ENCODE assay signal across 9 cellular contexts in genomic region chr12:1530592-1531159, GRCh38.
DNase-seq lines count a peak whose midpoint lies in the region; ATAC-seq and TF ChIP-seq lines count a peak whose summit lies in the region.
"Had no signal": no experiment of that assay in that cellular context is flagged by ENCODE, and none has a peak within 500 bp of the region (broad histone marks: within the 10 kb centered on the region; RNA-seq: fewer than 3 reads in every experiment).

No MANE protein-coding gene starts in this region.

- H3K4me1 Mint-ChIP-seq in central memory CD8-positive, alpha-beta T cell, result peaks cover 31% of the 10 kb centered on the region

- H3K27ac ChIP-seq in cardiac muscle cell (peak overlapping the region; percentile 99), lung (ENCODE audit: low read depth in 1 of 2, low read length in 1 of 2) (no peak overlapping the region), urinary bladder (ENCODE audit: low read depth) (no peak overlapping the region)

- peaks cover 73% of the 10 kb centered on the region for H3K27me3 Mint-ChIP-seq in central memory CD8-positive, alpha-beta T cell

- no peaks in the 10 kb centered on the region for H3K9me3 Mint-ChIP-seq in central memory CD8-positive, alpha-beta T cell

- peak overlapping the region; percentile 93 for H3K4me3 ChIP-seq in cardiac muscle cell
- peak overlapping the region; percentile 17 for H3K4me3 ChIP-seq in lung
- peak overlapping the region; percentile 67 for H3K4me3 ChIP-seq in urinary bladder (ENCODE audit: low read depth, low read length)

- TF ChIP-seq CTCF in cardiac muscle cell (IDR thresholded peaks at IDR 0.05; ENCODE audit: low read depth, low read length) (no peak), lung (IDR thresholded peaks at IDR 0.05; ENCODE audit: control extremely low read depth, extremely low read depth) (no peak)

- H3K27me3 ChIP-seq in cardiac muscle cell, result peaks cover 7% of the 10 kb centered on the region
- no peaks in the 10 kb centered on the region for H3K27me3 ChIP-seq in lung (ENCODE audit: control insufficient read depth, insufficient read depth)

- intact Hi-C loops in Right ventricle myocardium superior (cut with DNase I), result no loop called here

- peaks cover 7% of the 10 kb centered on the region for H3K36me3 ChIP-seq in cardiac muscle cell
- no peaks in the 10 kb centered on the region for H3K36me3 ChIP-seq in lung (ENCODE audit: control insufficient read depth in 2 of 2, insufficient read depth in 2 of 2, low read length in 2 of 2)
- H3K36me3 ChIP-seq in urinary bladder (ENCODE audit: insufficient read depth), result no peaks in the 10 kb centered on the region

- H3K4me3 Mint-ChIP-seq in central memory CD8-positive, alpha-beta T cell, result peak overlapping the region; percentile 79

- ATAC-seq in Right ventricle myocardium superior (ENCODE audit: poor library complexity) (no peak), lung (ENCODE audit: insufficient read depth, low FRiP score) (no peak), HG02885 (IDR thresholded peaks at IDR 0.05; ENCODE audit: poor library complexity, unreplicated experiment) (no peak), HG03460 (IDR thresholded peaks at IDR 0.05; ENCODE audit: unreplicated experiment) (no peak)
- ATAC-seq in central memory CD8-positive, alpha-beta T cell (replicated peaks; ENCODE audit: extremely low read depth, poor library complexity, severe bottlenecking), result no peak

- H3K9me3 ChIP-seq in cardiac muscle cell (ENCODE audit: low read depth) (no peaks in the 10 kb centered on the region), lung (ENCODE audit: control insufficient read depth in 2 of 2, insufficient read depth in 1 of 2, low read length in 1 of 2) (no peaks in the 10 kb centered on the region)

- H3K27ac Mint-ChIP-seq in central memory CD8-positive, alpha-beta T cell (ENCODE audit: low read depth), result no peak overlapping the region

- WGBS in lung, 2 donors, result 1% methylated on average over 25 to 99 of the region's 99 CpGs
- WGBS in urinary bladder, result under 1% methylated on average over 98 of the region's 99 CpGs

- DNase-seq in cardiac muscle cell (ENCODE audit: low read depth in 1 of 2, low spot score in 1 of 2) (no peak), Right ventricle myocardium superior (no peak), lung (ENCODE audit: low spot score) (no peak), SHP77 treated with DMSO at 0.1 percent for 48 hours (lab: John Stamatoyannopoulos, UW) (no peak)
- DNase-seq in central memory CD8-positive, alpha-beta T cell (ENCODE audit: low spot score in 2 of 2), result no peak
- DNase-seq: NCI-H2029 treated with DMSO at 0.1 percent for 48 hours had no signal

- peaks cover 6% of the 10 kb centered on the region for H3K36me3 Mint-ChIP-seq in central memory CD8-positive, alpha-beta T cell (ENCODE audit: insufficient read depth)

- H3K4me1 ChIP-seq in cardiac muscle cell (ENCODE audit: low read depth) (peaks cover 61% of the 10 kb centered on the region), lung (ENCODE audit: control insufficient read depth in 2 of 2, insufficient read depth in 2 of 2, low read length in 2 of 2) (peaks cover 0 to 5% of the 10 kb centered on the region in 2 donors), urinary bladder (ENCODE audit: insufficient read depth) (no peaks in the 10 kb centered on the region)

Comparison
In these comparisons a context has a peak if more than half of its experiments do, and no peak if none do; other contexts are left out.
1. H3K4me3 ChIP-seq: peak in every context shown above with its lines; median percentile 93 in cardiac muscle cell; 67 in urinary bladder; 17 in lung.